Comparison of ENCODE assay signal across 14 cellular contexts in genomic region chr4:174111350-174111888, GRCh38.
A peak's percentile ranks its signal among the peaks of the same experiment; 100 is the strongest.
DNase-seq lines count a peak whose midpoint lies in the region; FAIRE-seq and TF ChIP-seq lines count a peak whose summit lies in the region.
"Had no signal": no experiment of that assay in that cellular context is flagged by ENCODE, and none has a peak within 500 bp of the region (broad histone marks: within the 10 kb centered on the region; RNA-seq: fewer than 3 reads in every experiment).

No MANE protein-coding gene starts in this region.

- no peaks in the 10 kb centered on the region for H3K79me1 ChIP-seq in mesendoderm (ENCODE audit: low read length)

- no peak overlapping the region for H2AK5ac ChIP-seq in mesendoderm (ENCODE audit: low read length)

- no peak overlapping the region for H2BK120ac ChIP-seq in mesendoderm (ENCODE audit: low read depth, low read length)

- H3K27me3 ChIP-seq in mesendoderm (ENCODE audit: insufficient read depth, low read length, poor library complexity), result no peaks in the 10 kb centered on the region
- no peaks in the 10 kb centered on the region for H3K27me3 ChIP-seq in suprapubic skin
- H3K27me3 ChIP-seq: BLaER1 treated with 17β-estradiol and CSF1 and Interleukin-3, amounts not matched to agents 10 nM and 100 nM had no signal

- peak; percentile 99 for FAIRE-seq in TTC549 (lab: Jason Lieb, UNC)
- FAIRE-seq: GM18507, HTR-8/SVneo had no signal

- H3K4me3 ChIP-seq in mesendoderm (ENCODE audit: low read length) (no peak overlapping the region), suprapubic skin (no peak overlapping the region)
- H3K4me3 ChIP-seq: BLaER1 treated with 17β-estradiol and CSF1 and Interleukin-3, amounts not matched to agents 10 nM and 100 nM had no signal

- WGBS in mesendoderm (ENCODE audit: extremely low coverage, insufficient coverage, low lambda C conversion rate), result no CpG with 5 or more reads among the region's 2 CpGs
- WGBS in suprapubic skin, result 60% methylated on average over 2 of the region's 2 CpGs

- H3K23ac ChIP-seq in mesendoderm (ENCODE audit: low read length), result no peak overlapping the region

- H3K9me3 ChIP-seq in suprapubic skin, result no peaks in the 10 kb centered on the region

- H3K4ac ChIP-seq in mesendoderm (ENCODE audit: low read depth, low read length), result no peak overlapping the region

- H3K36me3 ChIP-seq in mesendoderm (ENCODE audit: control insufficient read depth, insufficient read depth, low read length) (no peaks in the 10 kb centered on the region), suprapubic skin (no peaks in the 10 kb centered on the region)
- H3K36me3 ChIP-seq: BLaER1 treated with 17β-estradiol and CSF1 and Interleukin-3, amounts not matched to agents 10 nM and 100 nM had no signal

- no peak overlapping the region for H2BK5ac ChIP-seq in mesendoderm (ENCODE audit: low read length)

- no peaks in the 10 kb centered on the region for H3K4me1 ChIP-seq in mesendoderm (ENCODE audit: control insufficient read depth, low read depth, low read length)
- H3K4me1 ChIP-seq in suprapubic skin, result no peaks in the 10 kb centered on the region

- H3K27ac ChIP-seq in mesendoderm (ENCODE audit: low read depth, low read length) (no peak overlapping the region), suprapubic skin (peak overlapping the region; percentile 20)
- H3K27ac ChIP-seq: BLaER1 treated with 17β-estradiol and CSF1 and Interleukin-3, amounts not matched to agents 10 nM and 100 nM; RWPE1 had no signal

- H4K8ac ChIP-seq in mesendoderm (ENCODE audit: low read depth, low read length), result no peak overlapping the region

- TF ChIP-seq POLR2A in suprapubic skin (IDR thresholded peaks at IDR 0.05), result no peak

- TF ChIP-seq CTCF in suprapubic skin (IDR thresholded peaks at IDR 0.05), result no peak

- H4K5ac ChIP-seq in mesendoderm (ENCODE audit: low read length), result no peak overlapping the region

- no peak overlapping the region for H2BK15ac ChIP-seq in mesendoderm (replicated peaks; ENCODE audit: low read depth)

- no peak overlapping the region for H3K4me2 ChIP-seq in mesendoderm (ENCODE audit: low read length)

- no peak overlapping the region for H3K18ac ChIP-seq in mesendoderm (ENCODE audit: low read length)

- no peak overlapping the region for H3K9ac ChIP-seq in mesendoderm (ENCODE audit: low read length)

- no peak overlapping the region for H3K56ac ChIP-seq in mesendoderm (ENCODE audit: low read length)

- peak; percentile 37 for DNase-seq in NCI-H510A treated with DMSO at 0.1 percent for 48 hours (lab: John Stamatoyannopoulos, UW)
- no peak for DNase-seq in NCI-H510A (lab: John Stamatoyannopoulos, UW)
- DNase-seq in mesendoderm, result peak; percentile 23
- DNase-seq in suprapubic skin (ENCODE audit: low spot score in 2 of 2), result no peak
- no peak for DNase-seq in COLO829 (ENCODE audit: low spot score)
- DNase-seq in KG1 (lab: John Stamatoyannopoulos, UW), result no peak
- no peak for DNase-seq in SK-N-DZ (ENCODE audit: low spot score)
- DNase-seq: NCI-H187, NCI-H2171 treated with DMSO at 0.1 percent for 48 hours had no signal

- H3K79me2 ChIP-seq in mesendoderm (ENCODE audit: control insufficient read depth, insufficient read depth, low read length), result no peaks in the 10 kb centered on the region

- no peak for TF ChIP-seq EP300 in suprapubic skin (IDR thresholded peaks at IDR 0.05)

Comparison
In these comparisons a context has a peak if more than half of its experiments do, and no peak if none do; other contexts are left out.
1. DNase-seq: peak in NCI-H510A treated with DMSO at 0.1 percent for 48 hours (single experiment) and mesendoderm (single experiment); none in NCI-H510A (single experiment), suprapubic skin (0 of 2), COLO829 (single experiment), KG1 (single experiment) and SK-N-DZ (single experiment).